7 cellular contexts compared by ENCODE assay signal in genomic region chr1:150622219-150622975, GRCh38. TPM values are rescaled to one million over a fixed set of nuclear protein-coding genes. Genes with fewer than 3 reads are reported as not detected.
DNase-seq lines count a peak whose midpoint lies in the region; ATAC-seq and TF ChIP-seq lines count a peak whose summit lies in the region.

No MANE protein-coding gene starts in this region.

- CTCF ChIA-PET in OCI-LY7 (lab: Charles Lee; ENCODE audit: unreplicated experiment): interaction anchor here (1.6 kb wide), 1 partner anchor 62 kb away, joined by 10 read pairs; no protein-coding TSS in a partner anchor

- H3K27me3 ChIP-seq in body of pancreas (no peaks in the 10 kb centered on the region), liver (ENCODE audit: control insufficient read depth in 4 of 4, insufficient read depth in 4 of 4, low read length in 3 of 4) (no peaks in the 10 kb centered on the region), thymus (ENCODE audit: control insufficient read depth, insufficient read depth) (no peaks in the 10 kb centered on the region)

- POLR2A ChIA-PET in OCI-LY7 (lab: Charles Lee): interaction anchor here (0.7 to 0.9 kb wide), 2 partner anchors 60 to 62 kb away, joined by 3 to 4 read pairs; no protein-coding TSS in a partner anchor

- H3K4me1 ChIP-seq in OCI-LY7 (ENCODE audit: insufficient read depth, low read length, poor library complexity, severe bottlenecking) (peaks cover 38% of the 10 kb centered on the region), body of pancreas (peaks cover 46% of the 10 kb centered on the region), liver (ENCODE audit: control insufficient read depth in 4 of 4, insufficient read depth in 4 of 4, low read length in 3 of 4) (peaks cover 0 to 18% (median 11%) of the 10 kb centered on the region in 4 donors), thymus (ENCODE audit: control insufficient read depth, insufficient read depth, low read length) (no peaks in the 10 kb centered on the region)

- TF ChIP-seq RAD21 in liver (IDR thresholded peaks at IDR 0.05): no peak

- TF ChIP-seq POLR2A in body of pancreas (IDR thresholded peaks at IDR 0.05): no peak

- H2AFZ ChIP-seq in OCI-LY7 (ENCODE audit: low read length): no peak overlapping the region

- 38 to 46% methylated on average over 8 of the region's 8 CpGs for WGBS in body of pancreas, 2 donors
- WGBS in liver: 57% methylated on average over 8 of the region's 8 CpGs
- 81% methylated on average over 8 of the region's 8 CpGs for WGBS in thymus

- no peaks in the 10 kb centered on the region for H3K9me2 ChIP-seq in OCI-LY7 (ENCODE audit: insufficient read depth, low read length)

- H4K20me1 ChIP-seq in OCI-LY7 (ENCODE audit: insufficient read depth, low read length): no peaks in the 10 kb centered on the region

- H3K36me3 ChIP-seq in OCI-LY7 (ENCODE audit: insufficient read depth, low read length) (peaks cover 89% of the 10 kb centered on the region), body of pancreas (replicated peaks in 1 of 2; ENCODE audit: insufficient read depth in 1 of 2, low read depth in 2 of 2) (peaks cover 0 to 20% of the 10 kb centered on the region in 2 donors), liver (ENCODE audit: control insufficient read depth in 4 of 4, insufficient read depth in 3 of 4, low read depth in 1 of 4, low read length in 3 of 4) (peaks cover 7 to 38% (median 32%) of the 10 kb centered on the region in 4 donors), thymus (ENCODE audit: control insufficient read depth, insufficient read depth) (peaks cover 52% of the 10 kb centered on the region)

- TF ChIP-seq CTCF in OCI-LY7 (conservative IDR thresholded peaks at IDR 0.05; ENCODE audit: low read length) (no peak), body of pancreas (IDR thresholded peaks at IDR 0.05) (no peak), liver (IDR thresholded peaks at IDR 0.05; ENCODE audit: low read depth, low read length, missing input control) (no peak)

- peak overlapping the region; percentile 38 for H3K4me2 ChIP-seq in OCI-LY7 (ENCODE audit: low read length)

- H3K4me3 ChIP-seq in OCI-LY7 (ENCODE audit: low read depth, low read length, poor library complexity, severe bottlenecking) (no peak overlapping the region), body of pancreas (no peak overlapping the region), liver (ENCODE audit: low read depth in 1 of 3, low read length in 3 of 3) (no peak overlapping the region), thymus (ENCODE audit: low read length) (no peak overlapping the region)

- ATAC-seq in body of pancreas (no peak), GM21825 (IDR thresholded peaks at IDR 0.05; ENCODE audit: unreplicated experiment) (no peak)

- H3K27ac ChIP-seq in OCI-LY7 (ENCODE audit: low read depth, low read length, poor library complexity, severe bottlenecking): peak overlapping the region; percentile 65
- H3K27ac ChIP-seq in body of pancreas: peak overlapping the region in 3 of 4 donors; percentile 64 to 80 (median 70)
- H3K27ac ChIP-seq in liver (ENCODE audit: low read depth in 1 of 2, low read length in 2 of 2): peak overlapping the region in 1 of 2 donors; percentile 58
- peak overlapping the region; percentile 56 for H3K27ac ChIP-seq in thymus (ENCODE audit: low read depth)

- DNase-seq in OCI-LY7 (ENCODE audit: low spot score) (no peak), body of pancreas (no peak), midbrain (lab: John Stamatoyannopoulos, UW) (no peak)
- DNase-seq in stimulated activated CD4-positive, alpha-beta T cell treated with anti-CD3 and anti-CD28 coated beads, Interleukin-4, amount 100 ng/mL, for 4 hours: no peak

- intact Hi-C loops in OCI-LY7 (cut with micrococcal nuclease; ENCODE audit: unreplicated experiment): loop anchor here (10.0 kb wide), 2 partner anchors 138 to 302 kb away; partner anchors contain the start of genes SETDB1 and TARS2
- intact Hi-C loops in body of pancreas (cut with DNase I): no loop called here

- H3K9ac ChIP-seq in liver (ENCODE audit: low read depth in 1 of 2, low read length in 2 of 2): no peak overlapping the region

- BruUV-seq in OCI-LY7 (replicated peaks; lab: Mats Ljungman, UMichigan): no TSS peak

- H3K9me3 ChIP-seq in OCI-LY7 (ENCODE audit: low read length): no peaks in the 10 kb centered on the region
- H3K9me3 ChIP-seq in body of pancreas: no peaks in the 10 kb centered on the region
- H3K9me3 ChIP-seq in liver (ENCODE audit: control insufficient read depth in 4 of 4, low read length in 3 of 4): no peaks in the 10 kb centered on the region
- H3K9me3 ChIP-seq in thymus (ENCODE audit: control insufficient read depth): no peaks in the 10 kb centered on the region

- peaks cover 19% of the 10 kb centered on the region; the same call in 1 of the 2 replicates for H3K79me2 ChIP-seq in OCI-LY7 (ENCODE audit: insufficient read depth, low read depth, low read length)

TF ChIP-seq in liver, 16 proteins besides CTCF, POLR2A, EP300 and RAD21:
- TF ChIP-seq FOXA1 (IDR thresholded peaks at IDR 0.05): no peak
- TF ChIP-seq NR2F2 (IDR thresholded peaks at IDR 0.05): peak; percentile 78
TF ChIP-seq in liver: peak in this region for 1.

RNA-seq across cellular contexts. Expression of gene ENSA, which starts 7.0 kb away (rescaled TPM):
- total RNA-seq in OCI-LY7 (2014; rRNA removed; shearing (Covaris generic)): 97.1 and 116 TPM in 2 replicates
- total RNA-seq in OCI-LY7 (2022) (164 and 166 TPM in 2 replicates), body of pancreas (100 to 1,000 TPM in 1 of 2 donors, 10 to 100 TPM in 1; 64.6 to 203 TPM), liver (10 to 100 TPM; 53.2 to 57.3 TPM)
- polyA plus RNA-seq in liver (10 to 100 TPM; 19.0 to 59.8 TPM), thymus (148 TPM)

RNA-seq across cellular contexts. Expression of gene MCL1, which starts 43.0 kb away (rescaled TPM):
- 102 and 125 TPM in 2 replicates for total RNA-seq in OCI-LY7 (2014; rRNA removed; shearing (Covaris generic))
- 144 and 157 TPM in 2 replicates for total RNA-seq in OCI-LY7 (2022)
- total RNA-seq in body of pancreas: 100 to 1,000 TPM; 211 to 223 TPM
- 100 to 1,000 TPM in 1 of 2 donors, 10 to 100 TPM in 1; 94.6 to 181 TPM for total RNA-seq in liver
- 10 to 100 TPM; 23.4 to 65.4 TPM for polyA plus RNA-seq in liver
- polyA plus RNA-seq in thymus: 200 TPM
